ENCODE assay signal across 1 cellular context in genomic region chr9:18238254-18238653, GRCh38.
TF ChIP-seq lines count a peak whose summit lies in the region.

No MANE protein-coding gene starts in this region.

TF ChIP-seq in HepG2, 621 proteins besides CTCF, POLR2A, EP300 and RAD21 (continued from another document):
- TF ChIP-seq TRAFD1 (CRISPR knock-in tag; IDR thresholded peaks at IDR 0.05; ENCODE audit: borderline replicate concordance), result no peak
- TF ChIP-seq ZEB1 (IDR thresholded peaks at IDR 0.05; ENCODE audit: insufficient replicate concordance, low read depth), result no peak
- no peak for TF ChIP-seq GFI1 (CRISPR knock-in tag; IDR thresholded peaks at IDR 0.05; ENCODE audit: borderline replicate concordance)
- no peak for TF ChIP-seq TCF7L2 (IDR thresholded peaks at IDR 0.05; ENCODE audit: low read depth, low read length)
- no peak for TF ChIP-seq TARDBP (CRISPR knock-in tag; IDR thresholded peaks at IDR 0.05)
- no peak for TF ChIP-seq ZBTB34 (CRISPR knock-in tag; IDR thresholded peaks at IDR 0.05)
- no peak for TF ChIP-seq PLRG1 (conservative IDR thresholded peaks at IDR 0.05)
- TF ChIP-seq TFDP2 (CRISPR knock-in tag; IDR thresholded peaks at IDR 0.05), result no peak
- no peak for TF ChIP-seq RFX3 (CRISPR knock-in tag; IDR thresholded peaks at IDR 0.05)
- TF ChIP-seq FOXC1 (CRISPR knock-in tag; IDR thresholded peaks at IDR 0.05; ENCODE audit: borderline replicate concordance), result no peak
- TF ChIP-seq NRL (CRISPR knock-in tag; IDR thresholded peaks at IDR 0.05; ENCODE audit: borderline replicate concordance), result no peak
- TF ChIP-seq CSRNP2 (CRISPR knock-in tag; conservative IDR thresholded peaks at IDR 0.05; ENCODE audit: low read depth), result no peak
- TF ChIP-seq HNRNPLL (IDR thresholded peaks at IDR 0.05; ENCODE audit: low read depth, low read length, poor library complexity, severe bottlenecking), result no peak
- no peak for TF ChIP-seq ZNF274 (CRISPR knock-in tag; IDR thresholded peaks at IDR 0.05)
- no peak for TF ChIP-seq ZIK1 (CRISPR knock-in tag; IDR thresholded peaks at IDR 0.05; ENCODE audit: borderline replicate concordance, low read depth)
